ENCODE assay signal across 8 cellular contexts in genomic region chr12:10235761-10236631, GRCh38. TPM values are rescaled to one million over a fixed set of nuclear protein-coding genes. Genes with fewer than 3 reads are reported as not detected.
A peak's percentile ranks its signal among the peaks of the same experiment; 100 is the strongest.
DNase-seq lines count a peak whose midpoint lies in the region; ATAC-seq and TF ChIP-seq lines count a peak whose summit lies in the region.

No MANE protein-coding gene starts in this region.

- peaks cover 15 to 28% of the 10 kb centered on the region in 2 donors for H3K4me1 Mint-ChIP-seq in effector memory CD8-positive, alpha-beta T cell (ENCODE audit: low read depth in 2 of 2)
- peaks cover 1% of the 10 kb centered on the region for H3K4me1 Mint-ChIP-seq in mesothelial cell of epicardium
- H3K4me1 Mint-ChIP-seq in type B pancreatic cell (ENCODE audit: unreplicated experiment): no peaks in the 10 kb centered on the region

- TF ChIP-seq CTCF in WI38 (IDR thresholded peaks at IDR 0.05; ENCODE audit: low read depth, low read length) (peak; percentile 59), mesothelial cell of epicardium (IDR thresholded peaks at IDR 0.05; ENCODE audit: unreplicated experiment) (peak; percentile 94), type B pancreatic cell (conservative IDR thresholded peaks at IDR 0.05) (peak; percentile 93)

- peaks cover 7% of the 10 kb centered on the region for H3K36me3 Mint-ChIP-seq in effector memory CD8-positive, alpha-beta T cell (ENCODE audit: insufficient read depth)
- H3K36me3 Mint-ChIP-seq in mesothelial cell of epicardium: peaks cover 14% of the 10 kb centered on the region
- H3K36me3 Mint-ChIP-seq in type B pancreatic cell: peaks cover 9% of the 10 kb centered on the region

- peak; percentile 46 for DNase-seq in NCI-H510A treated with DMSO at 0.1 percent for 48 hours (lab: John Stamatoyannopoulos, UW)
- no peak for DNase-seq in NCI-H510A (lab: John Stamatoyannopoulos, UW)
- DNase-seq in M059J (ENCODE audit: low read depth): peak; percentile 29
- DNase-seq in effector memory CD8-positive, alpha-beta T cell: peak; percentile 42 to 53 (median 44)
- DNase-seq in mesothelial cell of epicardium (ENCODE audit: low spot score in 2 of 2, unreplicated experiment in 2 of 2): no peak
- no peak for DNase-seq in type B pancreatic cell (ENCODE audit: extremely low spot score, unreplicated experiment)

- H3K4me3 ChIP-seq in WI38 (ENCODE audit: low read depth, low read length): no peak overlapping the region

- no peaks in the 10 kb centered on the region for H3K9me3 Mint-ChIP-seq in effector memory CD8-positive, alpha-beta T cell
- H3K9me3 Mint-ChIP-seq in mesothelial cell of epicardium: peaks cover 16% of the 10 kb centered on the region
- H3K9me3 Mint-ChIP-seq in type B pancreatic cell: no peaks in the 10 kb centered on the region

- H3K27me3 Mint-ChIP-seq in effector memory CD8-positive, alpha-beta T cell: no peaks in the 10 kb centered on the region
- H3K27me3 Mint-ChIP-seq in mesothelial cell of epicardium (ENCODE audit: low read depth): no peaks in the 10 kb centered on the region
- no peaks in the 10 kb centered on the region for H3K27me3 Mint-ChIP-seq in type B pancreatic cell

- peak; percentile 80 for ATAC-seq in effector memory CD8-positive, alpha-beta T cell (replicated peaks)
- ATAC-seq in HG03469 (IDR thresholded peaks at IDR 0.05; ENCODE audit: unreplicated experiment): no peak

- peak overlapping the region; percentile 77 to 93 for H3K27ac Mint-ChIP-seq in effector memory CD8-positive, alpha-beta T cell
- H3K27ac Mint-ChIP-seq in mesothelial cell of epicardium: no peak overlapping the region
- no peak overlapping the region for H3K27ac Mint-ChIP-seq in type B pancreatic cell

- peak overlapping the region; percentile 43 to 63 for H3K4me3 Mint-ChIP-seq in effector memory CD8-positive, alpha-beta T cell
- H3K4me3 Mint-ChIP-seq in mesothelial cell of epicardium (no peak overlapping the region), type B pancreatic cell (no peak overlapping the region)

RNA-seq across cellular contexts. Expression of gene GABARAPL1, which starts 23.3 kb away (rescaled TPM):
- total RNA-seq in M059J (2014; rRNA removed; shearing (Covaris generic)): 69.5 and 78.6 TPM in 2 replicates
- total RNA-seq in mesothelial cell of epicardium (100 to 105 TPM (median 104 TPM) in 3 replicates), type B pancreatic cell (ENCODE audit: low replicate concordance) (43.5 and 252 TPM in 2 replicates)

RNA-seq across cellular contexts. Expression of gene TMEM52B, which starts 57.2 kb away (rescaled TPM):
- 0.37 and 1.2 TPM in 2 replicates for total RNA-seq in M059J (2014; rRNA removed; shearing (Covaris generic))
- 0.97 to 1.6 TPM (median 1.1 TPM) in 3 replicates for total RNA-seq in mesothelial cell of epicardium
- total RNA-seq in type B pancreatic cell (ENCODE audit: low replicate concordance): 0.68 and 3.4 TPM in 2 replicates

Comparison
In these comparisons a context has a peak if more than half of its experiments do, and no peak if none do; other contexts are left out.
1. DNase-seq: peak in NCI-H510A treated with DMSO at 0.1 percent for 48 hours (single experiment), M059J (single experiment) and effector memory CD8-positive, alpha-beta T cell (3 of 3); none in NCI-H510A (single experiment), mesothelial cell of epicardium (0 of 2) and type B pancreatic cell (single experiment).
2. H3K27ac Mint-ChIP-seq: peak in effector memory CD8-positive, alpha-beta T cell (2 of 2); none in mesothelial cell of epicardium (single experiment) and type B pancreatic cell (single experiment).
3. H3K4me3 Mint-ChIP-seq: peak in effector memory CD8-positive, alpha-beta T cell (2 of 2); none in mesothelial cell of epicardium (single experiment) and type B pancreatic cell (single experiment).
4. Peak in every context shown above with its lines, with median percentiles within 50 percentile points of each other: CTCF ChIP-seq.